In genomic region chr9:76311576-76311975, GRCh38 we compare ENCODE assay signal across 18 cellular contexts.
"Had no signal": no experiment of that assay in that cellular context is flagged by ENCODE, and none has a peak within 500 bp of the region (broad histone marks: within the 10 kb centered on the region; RNA-seq: fewer than 3 reads in every experiment).

No MANE protein-coding gene starts in this region.

- H3K4me2 ChIP-seq: KMS-11 had no signal

- H3K9me3 Mint-ChIP-seq: activated naive CD4-positive, alpha-beta T cell treated with anti-CD3 and anti-CD28 coated beads, Interleukin-2, amount 50 U/mL, for 24 hours; T-helper 1 cell treated with Interleukin-12 subunit alpha and Interleukin-12 subunit beta and Interleukin-4 antibody, amounts not matched to agents 30 μg/mL and 1 μg/mL, for 36 hours had no signal

- DNase-seq: activated CD4-positive, alpha-beta T cell treated with anti-CD3 and anti-CD28 coated beads for 48 hours; activated CD4-positive, alpha-beta T cell treated with anti-CD3 and anti-CD28 coated beads, Interleukin-2, amount 50 U/mL, for 4 hours; activated CD4-positive, CD25-positive, alpha-beta regulatory T cell treated with anti-CD3 and anti-CD28 coated beads, Interleukin-2, amount 50 U/mL, for 72 hours; activated CD8-positive, alpha-beta memory T cell treated with anti-CD3 and anti-CD28 coated beads, Interleukin-2, amount 50 U/mL, for 48 hours; activated CD8-positive, alpha-beta T cell treated with anti-CD3 and anti-CD28 coated beads, Interleukin-2, amount 10 ng/mL, durations not matched to agents 7 days and 5 days; activated T-cell treated with anti-CD3 and anti-CD28 coated beads, Interleukin-2, amount 50 U/mL, for 1 hour; aorta; central memory CD4-positive, alpha-beta T cell; NCI-H1105 treated with DMSO at 0.1 percent for 48 hours; NCI-H1436 treated with DMSO at 0.1 percent for 48 hours; NCI-H187; NCI-H2081; NCI-H510A treated with DMSO at 0.1 percent for 48 hours; NCI-H69; SHP77 treated with DMSO at 0.1 percent for 48 hours had no signal

- H3K4me1 Mint-ChIP-seq: activated naive CD4-positive, alpha-beta T cell treated with anti-CD3 and anti-CD28 coated beads, Interleukin-2, amount 50 U/mL, for 24 hours had no signal

- H3K4me3 Mint-ChIP-seq: activated CD8-positive, alpha-beta T cell treated with anti-CD3 and anti-CD28 coated beads, Interleukin-2, amount 10 ng/mL, durations not matched to agents 7 days and 5 days; activated naive CD4-positive, alpha-beta T cell treated with anti-CD3 and anti-CD28 coated beads, Interleukin-2, amount 50 U/mL, for 24 hours; T-helper 1 cell treated with Interleukin-12 subunit alpha and Interleukin-12 subunit beta and Interleukin-4 antibody, amounts not matched to agents 30 μg/mL and 1 μg/mL, for 36 hours had no signal

- H3K27ac ChIP-seq: KMS-11 had no signal

- H3K9ac ChIP-seq: KMS-11 had no signal

- H3K36me3 Mint-ChIP-seq: activated naive CD4-positive, alpha-beta T cell treated with anti-CD3 and anti-CD28 coated beads, Interleukin-2, amount 50 U/mL, for 24 hours had no signal

- H3K27ac Mint-ChIP-seq: activated CD8-positive, alpha-beta T cell treated with anti-CD3 and anti-CD28 coated beads, Interleukin-2, amount 10 ng/mL, durations not matched to agents 7 days and 5 days; activated naive CD4-positive, alpha-beta T cell treated with anti-CD3 and anti-CD28 coated beads, Interleukin-2, amount 50 U/mL, for 24 hours; T-helper 1 cell treated with Interleukin-12 subunit alpha and Interleukin-12 subunit beta and Interleukin-4 antibody, amounts not matched to agents 30 μg/mL and 1 μg/mL, for 36 hours had no signal
